In genomic region chr2:33598472-33599174, GRCh38 we compare ENCODE assay signal across 8 cellular contexts. TPM values are rescaled to one million over a fixed set of nuclear protein-coding genes. Genes with fewer than 3 reads are reported as not detected.
DNase-seq lines count a peak whose midpoint lies in the region; ATAC-seq and TF ChIP-seq lines count a peak whose summit lies in the region.

No MANE protein-coding gene starts in this region.

- H2BK120ac ChIP-seq in H9 (ENCODE audit: low read depth, low read length, poor library complexity, severe bottlenecking) = no peak overlapping the region
- H2BK120ac ChIP-seq in mesendoderm (ENCODE audit: low read depth, low read length) = no peak overlapping the region

- H3K23me2 ChIP-seq in H9 (ENCODE audit: insufficient read length, low read depth, low read length, poor library complexity, severe bottlenecking) = peaks cover 11% of the 10 kb centered on the region

- no peaks in the 10 kb centered on the region; a peak in 1 of 5 replicates for H3K9me3 Mint-ChIP-seq in H9
- no peaks in the 10 kb centered on the region for H3K9me3 Mint-ChIP-seq in activated CD4-positive, alpha-beta T cell treated with anti-CD3 and anti-CD28 coated beads for 36 hours (ENCODE audit: low read depth)

- H3K4me1 ChIP-seq in H9 (ENCODE audit: insufficient read depth, low read length) (peaks cover 3% of the 10 kb centered on the region; the same call in 1 of the 2 replicates), mesendoderm (ENCODE audit: control insufficient read depth, low read depth, low read length) (no peaks in the 10 kb centered on the region)

- H3K36me3 ChIP-seq in mesendoderm (ENCODE audit: control insufficient read depth, insufficient read depth, low read length) = no peaks in the 10 kb centered on the region

- H3K4me2 ChIP-seq in H9 (ENCODE audit: insufficient read depth, insufficient read length, low read length) = peak overlapping the region; percentile 91
- peak overlapping the region; percentile 84 for H3K4me2 ChIP-seq in mesendoderm (ENCODE audit: low read length)

- H2BK20ac ChIP-seq in H9 (ENCODE audit: low read depth, low read length, poor library complexity, severe bottlenecking) = no peak overlapping the region

- H3K4me1 Mint-ChIP-seq in H9 = peaks cover 33 to 36% of the 10 kb centered on the region in 2 experiments
- H3K4me1 Mint-ChIP-seq in activated CD4-positive, alpha-beta T cell treated with anti-CD3 and anti-CD28 coated beads for 36 hours = peaks cover 27% of the 10 kb centered on the region

- WGBS in H9 (ENCODE audit: extremely low coverage, insufficient read length, low lambda C conversion rate) = no CpG with 5 or more reads among the region's 27 CpGs
- WGBS in mesendoderm (ENCODE audit: extremely low coverage, insufficient coverage, low lambda C conversion rate) = no CpG with 5 or more reads among the region's 27 CpGs

- H3K56ac ChIP-seq in H9 (ENCODE audit: insufficient read length, low read depth, low read length) (no peak overlapping the region), mesendoderm (ENCODE audit: low read length) (peak overlapping the region; percentile 96)

- H3K27me3 Mint-ChIP-seq in H9 (ENCODE audit: low read depth) = no peaks in the 10 kb centered on the region
- no peaks in the 10 kb centered on the region for H3K27me3 Mint-ChIP-seq in activated CD4-positive, alpha-beta T cell treated with anti-CD3 and anti-CD28 coated beads for 36 hours

- H3K9ac ChIP-seq in H9 (ENCODE audit: extremely low read depth, insufficient read length, low read length) (peak overlapping the region; percentile 64), mesendoderm (ENCODE audit: low read length) (peak overlapping the region; percentile 90)

- no peak overlapping the region for H2AFZ ChIP-seq in H9 (ENCODE audit: low read length)

- H3K23ac ChIP-seq in H9 (ENCODE audit: insufficient read length, low read depth, low read length) (no peak overlapping the region), mesendoderm (ENCODE audit: low read length) (peak overlapping the region; percentile 90)

- H4K8ac ChIP-seq in H9 (replicated peaks; ENCODE audit: insufficient read length, low read depth, low read length) (no peak overlapping the region), mesendoderm (ENCODE audit: low read depth, low read length) (no peak overlapping the region)

- H3K14ac ChIP-seq in H9 (ENCODE audit: insufficient read depth, low read length) = no peak overlapping the region

- CTCF ChIA-PET in activated CD4-positive, alpha-beta T cell treated with anti-CD3 and anti-CD28 coated beads for 36 hours (lab: Charles Lee) = interaction anchor here (0.6 to 3.3 kb wide), 8 partner anchors 11 to 1564 kb away, joined by 3 to 17 read pairs (median 4); partner anchors contain the start of gene RASGRP3

- H3K4ac ChIP-seq in H9 (ENCODE audit: low read depth, low read length) = no peak overlapping the region
- H3K4ac ChIP-seq in mesendoderm (ENCODE audit: low read depth, low read length) = no peak overlapping the region

- no peak overlapping the region for H3T11ph ChIP-seq in H9 (ENCODE audit: low read length)

- H3K27ac ChIP-seq in H9 (ENCODE audit: insufficient read length, low read depth, low read length) (no peak overlapping the region), mesendoderm (ENCODE audit: low read depth, low read length) (no peak overlapping the region)

- peak overlapping the region; percentile 93 to 99 (median 98); a peak in 6 of 7 replicates for H3K27ac Mint-ChIP-seq in H9
- H3K27ac Mint-ChIP-seq in activated CD4-positive, alpha-beta T cell treated with anti-CD3 and anti-CD28 coated beads for 36 hours = peak overlapping the region; percentile 93

- POLR2A ChIA-PET in activated CD4-positive, alpha-beta T cell treated with anti-CD3 and anti-CD28 coated beads for 36 hours (lab: Charles Lee) = interaction anchor here (0.8 to 1.4 kb wide), 3 partner anchors 15 to 123 kb away, joined by 4 read pairs; partner anchors contain the start of gene RASGRP3

- H2BK5ac ChIP-seq in H9 (ENCODE audit: insufficient read length, low read length) (no peak overlapping the region), mesendoderm (ENCODE audit: low read length) (no peak overlapping the region)

- ATAC-seq in activated CD4-positive, alpha-beta T cell treated with anti-CD3 and anti-CD28 coated beads for 36 hours = peak; percentile 63

- H3K4me3 Mint-ChIP-seq in H9 = peak overlapping the region; percentile 96 to 98
- H3K4me3 Mint-ChIP-seq in activated CD4-positive, alpha-beta T cell treated with anti-CD3 and anti-CD28 coated beads for 36 hours = peak overlapping the region; percentile 88

- no peak overlapping the region for H4K91ac ChIP-seq in H9 (ENCODE audit: insufficient read length, low read depth, low read length)

- peaks cover 7% of the 10 kb centered on the region; the same call in 1 of the 2 replicates for H3K79me2 ChIP-seq in H9 (ENCODE audit: insufficient read depth, low read length)
- H3K79me2 ChIP-seq in mesendoderm (ENCODE audit: control insufficient read depth, insufficient read depth, low read length) = peaks cover 14% of the 10 kb centered on the region

- H3K79me1 ChIP-seq in H9 (ENCODE audit: insufficient read depth, low read depth, low read length, poor library complexity, severe bottlenecking) (peaks cover 2% of the 10 kb centered on the region), mesendoderm (ENCODE audit: low read length) (peaks cover 5% of the 10 kb centered on the region)

- peak overlapping the region; percentile 35 for H3K18ac ChIP-seq in H9 (ENCODE audit: insufficient read length, low read depth, low read length)
- H3K18ac ChIP-seq in mesendoderm (ENCODE audit: low read length) = no peak overlapping the region

- H3K4me3 ChIP-seq in mesendoderm (ENCODE audit: low read length) = peak overlapping the region; percentile 94

- no peak overlapping the region for H4K5ac ChIP-seq in H9 (ENCODE audit: insufficient read length, low read depth, low read length)
- no peak overlapping the region for H4K5ac ChIP-seq in mesendoderm (ENCODE audit: low read length)

- no peak for TF ChIP-seq CTCF in H9 (conservative IDR thresholded peaks at IDR 0.05)

- no peaks in the 10 kb centered on the region for H3K9me3 ChIP-seq in H9 (ENCODE audit: control insufficient read depth, low read depth, low read length)

- H3K27me3 ChIP-seq in H9 (ENCODE audit: insufficient read depth, low read length) (no peaks in the 10 kb centered on the region), mesendoderm (ENCODE audit: insufficient read depth, low read length, poor library complexity) (no peaks in the 10 kb centered on the region)

- H2AK5ac ChIP-seq in H9 (ENCODE audit: insufficient read length, low read length) (no peak overlapping the region), mesendoderm (ENCODE audit: low read length) (peak overlapping the region; percentile 29)

- intact Hi-C loops in activated CD4-positive, alpha-beta T cell treated with anti-CD3 and anti-CD28 coated beads for 36 hours (cut with DNase I, micrococcal nuclease) = loop anchor here (1.0 to 10.0 kb wide), 8 partner anchors 123 to 1244 kb away; partner anchors contain the start of genes BIRC6 (in 2 of the 2), TTC27 (in 2 of the 2) and LTBP1 (in 1 of the 2)

- H2BK15ac ChIP-seq in H9 (ENCODE audit: low read depth, low read length) (no peak overlapping the region), mesendoderm (replicated peaks; ENCODE audit: low read depth) (no peak overlapping the region)

- DNase-seq in DMS79 treated with DMSO at 0.1 percent for 48 hours (lab: John Stamatoyannopoulos, UW) = peak; percentile 35
- no peak for DNase-seq in DMS79 (lab: John Stamatoyannopoulos, UW)
- DNase-seq in H9 = peak; percentile 41
- peak; percentile 42 to 46 for DNase-seq in Kasumi-1 (lab: John Stamatoyannopoulos, UW)
- peak; percentile 77 for DNase-seq in activated CD4-positive, alpha-beta T cell treated with anti-CD3 and anti-CD28 coated beads for 36 hours
- DNase-seq in effector CD4-positive, alpha-beta T cell = peak; percentile 23
- peak; percentile 64 for DNase-seq in mesendoderm
- peak; percentile 50 for DNase-seq in stimulated activated naive CD4-positive, alpha-beta T cell treated with Interleukin-2 at 50 U/mL for 16 hours (lab: John Stamatoyannopoulos, UW)

- peaks cover 11 to 17% (median 16%) of the 10 kb centered on the region in 3 experiments; a peak in 6 of 7 replicates for H3K36me3 Mint-ChIP-seq in H9 (ENCODE audit: insufficient read depth in 1 of 3, low read depth in 3 of 3)
- peaks cover 7% of the 10 kb centered on the region for H3K36me3 Mint-ChIP-seq in activated CD4-positive, alpha-beta T cell treated with anti-CD3 and anti-CD28 coated beads for 36 hours (ENCODE audit: low read depth)

- no peak overlapping the region for H2BK12ac ChIP-seq in H9 (ENCODE audit: insufficient read length, low read depth, low read length)

- no peaks in the 10 kb centered on the region for H4K20me1 ChIP-seq in H9 (ENCODE audit: control insufficient read depth, insufficient read depth, insufficient read length)

RNA-seq across cellular contexts. Expression of gene FAM98A, which starts 0.5 kb away (rescaled TPM):
- total RNA-seq in H9 (2021) = 65.0 and 70.9 TPM in 2 replicates
- total RNA-seq in activated CD4-positive, alpha-beta T cell treated with anti-CD3 and anti-CD28 coated beads for 36 hours = 10 to 100 TPM; 42.9 to 61.5 TPM
- polyA plus RNA-seq in mesendoderm (2013, experiment 1 of 2) = 80.7 TPM
- 79.2 TPM for polyA plus RNA-seq in mesendoderm (2013, experiment 2 of 2)
